Comparison of ENCODE assay signal across 1 cellular context in genomic region chr5:74310386-74310785, GRCh38.
TF ChIP-seq lines count a peak whose summit lies in the region.

No MANE protein-coding gene starts in this region.

TF ChIP-seq in endothelial cell of umbilical vein, 7 proteins besides CTCF, POLR2A, EP300 and RAD21:
- TF ChIP-seq FOS (IDR thresholded peaks at IDR 0.05; ENCODE audit: borderline replicate concordance, insufficient read depth, low read length) (peak; percentile 13), JUN (IDR thresholded peaks at IDR 0.05; ENCODE audit: borderline replicate concordance, insufficient read depth, insufficient read length, low read depth) (no peak), GATA2 (IDR thresholded peaks at IDR 0.05; ENCODE audit: insufficient read depth, insufficient read length, low read depth, low read length) (no peak), EZH2 (IDR thresholded peaks at IDR 0.05; ENCODE audit: borderline replicate concordance, low read depth, low read length, severe bottlenecking) (no peak)
- TF ChIP-seq, protein P1, sequence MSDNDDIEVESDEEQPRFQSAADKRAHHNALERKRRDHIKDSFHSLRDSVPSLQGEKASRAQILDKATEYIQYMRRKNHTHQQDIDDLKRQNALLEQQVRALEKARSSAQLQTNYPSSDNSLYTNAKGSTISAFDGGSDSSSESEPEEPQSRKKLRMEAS (IDR thresholded peaks at IDR 0.05; ENCODE audit: insufficient read depth, insufficient read length) = no peak
